ENCODE assay signal across 1 cellular context in the genomic region with DNA sequence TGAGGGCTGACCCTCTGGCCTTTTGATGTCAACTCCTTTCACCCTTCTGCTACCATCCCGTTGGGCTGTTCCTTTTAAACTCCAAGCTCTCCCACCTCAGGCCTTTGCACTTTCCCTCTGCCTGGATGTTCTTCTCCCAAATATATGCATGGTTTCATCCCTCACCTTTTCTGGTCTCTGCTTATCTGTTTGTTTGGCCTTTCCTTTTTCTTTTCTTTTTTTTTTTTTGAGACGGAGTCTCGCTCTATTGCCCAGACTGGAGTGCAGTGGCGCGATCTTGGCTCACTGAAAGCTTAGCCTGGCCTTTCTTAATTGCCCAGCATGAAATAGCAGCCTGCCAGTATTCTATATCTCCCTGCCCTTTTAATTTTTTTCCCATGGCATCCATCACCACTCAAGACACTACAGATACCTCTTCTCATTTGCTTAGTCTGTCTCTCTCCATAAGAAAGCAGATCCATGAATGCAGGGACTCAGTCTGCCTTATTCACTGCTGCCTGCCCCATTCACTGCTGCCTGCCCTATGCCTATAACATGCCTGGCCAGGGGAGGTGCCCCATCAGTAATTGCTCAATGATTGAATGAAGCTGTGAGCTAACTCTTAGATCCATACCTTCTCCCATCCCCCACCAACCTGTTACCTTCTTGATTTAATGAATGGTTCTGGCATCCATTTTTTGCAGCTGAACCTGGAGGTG.
TF ChIP-seq lines count a peak whose summit lies in the region.

No MANE protein-coding gene starts in this region.

TF ChIP-seq in K562, 482 proteins besides CTCF, POLR2A, EP300 and RAD21:
- peak; percentile 54 for TF ChIP-seq POLR2B (IDR thresholded peaks at IDR 0.05; ENCODE audit: low read depth, partially characterized antibody)
- 0 out of 2 replicates have a peak, but pooled peaks have one; percentile 48 for TF ChIP-seq E2F1 (CRISPR knock-in tag; IDR thresholded peaks at IDR 0.05)
- TF ChIP-seq HDGF (IDR thresholded peaks at IDR 0.05), result 0 out of 2 replicates have a peak, but pooled peaks have one; percentile 43
- 0 out of 2 replicates have a peak, but pooled peaks have one; percentile 58 for TF ChIP-seq MED1 (CRISPR knock-in tag; IDR thresholded peaks at IDR 0.05; ENCODE audit: borderline replicate concordance)
- peak; percentile 39; the same call in 1 of the 2 replicates for TF ChIP-seq ZNF12 (CRISPR knock-in tag; IDR thresholded peaks at IDR 0.05)
- peak; percentile 53; the same call in 1 of the 2 replicates for TF ChIP-seq POLR2AphosphoS2 (IDR thresholded peaks at IDR 0.05; ENCODE audit: low read length)
- TF ChIP-seq POLR3A (IDR thresholded peaks at IDR 0.05; ENCODE audit: borderline replicate concordance, extremely low read depth, insufficient read depth, insufficient read length), result no peak
- 0 out of 2 replicates have a peak, but pooled peaks have one; percentile 12 for TF ChIP-seq MYNN (IDR thresholded peaks at IDR 0.05)
- TF ChIP-seq MYNN (CRISPR knock-in tag; IDR thresholded peaks at IDR 0.05), result no peak
- TF ChIP-seq, protein P1, sequence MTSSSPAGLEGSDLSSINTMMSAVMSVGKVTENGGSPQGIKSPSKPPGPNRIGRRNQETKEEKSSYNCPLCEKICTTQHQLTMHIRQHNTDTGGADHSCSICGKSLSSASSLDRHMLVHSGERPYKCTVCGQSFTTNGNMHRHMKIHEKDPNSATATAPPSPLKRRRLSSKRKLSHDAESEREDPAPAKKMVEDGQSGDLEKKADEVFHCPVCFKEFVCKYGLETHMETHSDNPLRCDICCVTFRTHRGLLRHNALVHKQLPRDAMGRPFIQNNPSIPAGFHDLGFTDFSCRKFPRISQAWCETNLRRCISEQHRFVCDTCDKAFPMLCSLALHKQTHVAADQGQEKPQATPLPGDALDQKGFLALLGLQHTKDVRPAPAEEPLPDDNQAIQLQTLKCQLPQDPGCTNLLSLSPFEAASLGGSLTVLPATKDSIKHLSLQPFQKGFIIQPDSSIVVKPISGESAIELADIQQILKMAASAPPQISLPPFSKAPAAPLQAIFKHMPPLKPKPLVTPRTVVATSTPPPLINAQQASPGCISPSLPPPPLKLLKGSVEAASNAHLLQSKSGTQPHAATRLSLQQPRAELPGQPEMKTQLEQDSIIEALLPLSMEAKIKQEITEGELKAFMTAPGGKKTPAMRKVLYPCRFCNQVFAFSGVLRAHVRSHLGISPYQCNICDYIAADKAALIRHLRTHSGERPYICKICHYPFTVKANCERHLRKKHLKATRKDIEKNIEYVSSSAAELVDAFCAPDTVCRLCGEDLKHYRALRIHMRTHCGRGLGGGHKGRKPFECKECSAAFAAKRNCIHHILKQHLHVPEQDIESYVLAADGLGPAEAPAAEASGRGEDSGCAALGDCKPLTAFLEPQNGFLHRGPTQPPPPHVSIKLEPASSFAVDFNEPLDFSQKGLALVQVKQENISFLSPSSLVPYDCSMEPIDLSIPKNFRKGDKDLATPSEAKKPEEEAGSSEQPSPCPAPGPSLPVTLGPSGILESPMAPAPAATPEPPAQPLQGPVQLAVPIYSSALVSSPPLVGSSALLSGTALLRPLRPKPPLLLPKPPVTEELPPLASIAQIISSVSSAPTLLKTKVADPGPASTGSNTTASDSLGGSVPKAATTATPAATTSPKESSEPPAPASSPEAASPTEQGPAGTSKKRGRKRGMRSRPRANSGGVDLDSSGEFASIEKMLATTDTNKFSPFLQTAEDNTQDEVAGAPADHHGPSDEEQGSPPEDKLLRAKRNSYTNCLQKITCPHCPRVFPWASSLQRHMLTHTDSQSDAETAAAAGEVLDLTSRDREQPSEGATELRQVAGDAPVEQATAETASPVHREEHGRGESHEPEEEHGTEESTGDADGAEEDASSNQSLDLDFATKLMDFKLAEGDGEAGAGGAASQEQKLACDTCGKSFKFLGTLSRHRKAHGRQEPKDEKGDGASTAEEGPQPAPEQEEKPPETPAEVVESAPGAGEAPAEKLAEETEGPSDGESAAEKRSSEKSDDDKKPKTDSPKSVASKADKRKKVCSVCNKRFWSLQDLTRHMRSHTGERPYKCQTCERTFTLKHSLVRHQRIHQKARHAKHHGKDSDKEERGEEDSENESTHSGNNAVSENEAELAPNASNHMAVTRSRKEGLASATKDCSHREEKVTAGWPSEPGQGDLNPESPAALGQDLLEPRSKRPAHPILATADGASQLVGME (CRISPR knock-in tag; IDR thresholded peaks at IDR 0.05), result no peak
- TF ChIP-seq ZBTB34 (CRISPR knock-in tag; IDR thresholded peaks at IDR 0.05), result no peak
- TF ChIP-seq POLR2AphosphoS5 (IDR thresholded peaks at IDR 0.05; ENCODE audit: control insufficient read depth, insufficient read depth, low read depth, low read length), result 0 out of 2 replicates have a peak, but pooled peaks have one; percentile 17
- 0 out of 2 replicates have a peak, but pooled peaks have one; percentile 23 for TF ChIP-seq NKRF (IDR thresholded peaks at IDR 0.05; ENCODE audit: borderline replicate concordance)
- TF ChIP-seq ZC3H4 (CRISPR knock-in tag; IDR thresholded peaks at IDR 0.05; ENCODE audit: borderline replicate concordance), result peak; percentile 65; the same call in 1 of the 2 replicates
- TF ChIP-seq TOE1 (IDR thresholded peaks at IDR 0.05; ENCODE audit: borderline replicate concordance), result no peak
- TF ChIP-seq TOE1 (CRISPR knock-in tag; IDR thresholded peaks at IDR 0.05; ENCODE audit: borderline replicate concordance, low read depth), result 0 out of 2 replicates have a peak, but pooled peaks have one; percentile 50
- peak; percentile 62 for TF ChIP-seq SUPT5H (IDR thresholded peaks at IDR 0.05)
- TF ChIP-seq CTBP1 (IDR thresholded peaks at IDR 0.05; ENCODE audit: borderline replicate concordance), result no peak
